Comparison of ENCODE assay signal across 8 cellular contexts in the genomic region with DNA sequence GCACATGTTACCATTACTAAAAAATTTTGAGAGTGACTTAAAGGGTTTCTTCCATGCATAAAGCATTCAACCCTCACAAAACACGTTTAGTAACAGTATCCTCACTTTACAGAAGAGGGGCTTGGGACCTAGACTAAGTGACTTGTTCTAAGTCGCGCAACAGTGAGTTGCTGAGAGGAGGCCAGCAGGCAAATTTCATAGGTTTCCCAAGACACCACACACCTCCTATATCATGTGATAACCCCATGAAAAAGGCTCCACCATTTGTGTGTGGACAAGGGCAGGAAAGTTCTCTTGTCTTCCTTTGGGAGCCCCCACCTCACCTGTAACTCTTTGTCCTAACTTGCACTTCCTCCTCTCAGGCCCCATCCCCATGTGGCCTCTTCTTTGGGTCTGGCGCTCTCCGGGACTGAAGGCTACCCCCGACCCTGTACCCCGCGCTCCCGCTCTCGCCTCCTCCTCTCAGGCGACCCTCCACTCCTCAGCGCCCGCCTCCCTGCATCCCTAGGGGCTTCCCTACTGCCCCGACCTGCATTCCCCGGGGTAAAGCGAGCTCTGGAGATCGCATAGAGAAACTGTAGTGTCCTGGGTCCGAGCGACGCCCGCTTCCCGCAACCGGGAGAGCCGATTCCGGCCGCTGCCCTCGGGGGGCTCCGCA. TPM values are rescaled to one million over a fixed set of nuclear protein-coding genes. Genes with fewer than 3 reads are reported as not detected.
DNase-seq lines count a peak whose midpoint lies in the region; ATAC-seq, FAIRE-seq and TF ChIP-seq lines count a peak whose summit lies in the region.

No MANE protein-coding gene starts in this region.

- H3K4me3 ChIP-seq in CD8-positive, alpha-beta memory T cell (ENCODE audit: low read length) = peak overlapping the region; percentile 99
- peak overlapping the region; percentile 79 for H3K4me3 ChIP-seq in HUES64 (ENCODE audit: low read length)
- peak overlapping the region; percentile 96 for H3K4me3 ChIP-seq in GM12878
- H3K4me3 ChIP-seq in lower lobe of right lung = peak overlapping the region; percentile 92
- H3K4me3 ChIP-seq in upper lobe of right lung = peak overlapping the region; percentile 94

- no peaks in the 10 kb centered on the region for H3K9me3 ChIP-seq in CD8-positive, alpha-beta memory T cell (ENCODE audit: low read length)
- H3K9me3 ChIP-seq in HUES64 (ENCODE audit: insufficient read depth, low read depth, low read length) (no peaks in the 10 kb centered on the region), GM12878 (replicated peaks; ENCODE audit: control insufficient read depth, insufficient read depth, low read length) (no peaks in the 10 kb centered on the region), lower lobe of right lung (no peaks in the 10 kb centered on the region), upper lobe of right lung (no peaks in the 10 kb centered on the region)

- DNase-seq in CD8-positive, alpha-beta memory T cell = no peak
- DNase-seq in GM12878 (ENCODE audit: low read depth, low spot score) = no peak
- no peak for DNase-seq in lower lobe of right lung
- DNase-seq in upper lobe of right lung = no peak
- DNase-seq in iPS-NIHi11 (ENCODE audit: low spot score) = no peak
- no peak for DNase-seq in NCI-H1694 (lab: John Stamatoyannopoulos, UW)

- SMC1A ChIA-PET in GM12878 (lab: Charles Lee; ENCODE audit: uncharacterized antibody, unreplicated experiment) = interaction anchor here (1.7 to 6.8 kb wide), 7 partner anchors 11 to 140 kb away, joined by 7 to 226 read pairs (median 50); partner anchors contain the start of genes HLA-DMA, PSMB9 and TAP1

- H3K27me3 ChIP-seq in CD8-positive, alpha-beta memory T cell (ENCODE audit: insufficient read depth, low read length, poor library complexity, severe bottlenecking) = no peaks in the 10 kb centered on the region
- H3K27me3 ChIP-seq in HUES64 (ENCODE audit: insufficient read depth, low read length) (peaks cover 52% of the 10 kb centered on the region), GM12878 (replicated peaks in 1 of 2; ENCODE audit: control insufficient read depth in 2 of 2, insufficient read depth in 2 of 2, low read length in 1 of 2) (no peaks in the 10 kb centered on the region), lower lobe of right lung (ENCODE audit: low read depth) (no peaks in the 10 kb centered on the region), upper lobe of right lung (no peaks in the 10 kb centered on the region)

- TF ChIP-seq CTCF in GM12878 (IDR thresholded peaks at IDR 0.05 in 2 of 3, conservative IDR thresholded peaks at IDR 0.05 in 1 of 3; ENCODE audit: control insufficient read depth in 2 of 3, extremely low read depth in 1 of 3, insufficient read depth in 1 of 3, low read depth in 3 of 3, low read length in 3 of 3) (0 out of 6 replicates have a peak, but pooled peaks of 1 of the 3 experiments have one; percentile 1), lower lobe of right lung (IDR thresholded peaks at IDR 0.05) (no peak), upper lobe of right lung (IDR thresholded peaks at IDR 0.05) (no peak)

- no peak for TF ChIP-seq RAD21 in GM12878 (IDR thresholded peaks at IDR 0.05; ENCODE audit: insufficient read depth, low read depth, low read length)

- CTCF ChIA-PET in CD8-positive, alpha-beta memory T cell (lab: Charles Lee) = interaction anchor here (1.4 to 10.6 kb wide), 5 partner anchors 11 to 141 kb away, joined by 4 to 295 read pairs (median 113); partner anchors contain the start of genes PSMB9 and TAP1
- CTCF ChIA-PET in GM12878 (lab: Yijun Ruan, JAX) = interaction anchor here (0.9 to 10.7 kb wide), 6 partner anchors 13 to 141 kb away, joined by 3 to 311 read pairs (median 8); partner anchors contain the start of genes HLA-DMA, PSMB9 and TAP1

- H3K79me2 ChIP-seq in GM12878 (ENCODE audit: control insufficient read depth, insufficient read depth, low read length) = peaks cover 69% of the 10 kb centered on the region

- H3K27me3 Mint-ChIP-seq in CD8-positive, alpha-beta memory T cell = peaks cover 0 to 3% of the 10 kb centered on the region in 2 donors

- H3K9me3 Mint-ChIP-seq in CD8-positive, alpha-beta memory T cell = no peaks in the 10 kb centered on the region

- TF ChIP-seq POLR2A in GM12878 (IDR thresholded peaks at IDR 0.05; ENCODE audit: low read depth, low read length) = no peak; the same call in 1 of the 2 replicates

- BruUV-seq in GM12878 (replicated peaks; lab: Mats Ljungman, UMichigan) = no TSS peak

- no peaks in the 10 kb centered on the region; the same call in 1 of the 2 replicates for H4K20me1 ChIP-seq in GM12878 (ENCODE audit: control insufficient read depth, insufficient read depth)

- H3K4me1 ChIP-seq in CD8-positive, alpha-beta memory T cell (ENCODE audit: insufficient read depth, low read length) = peaks cover 75% of the 10 kb centered on the region
- H3K4me1 ChIP-seq in HUES64 (ENCODE audit: insufficient read depth, low read length) (peaks cover 3% of the 10 kb centered on the region; the same call in 1 of the 2 replicates), GM12878 (ENCODE audit: control insufficient read depth, insufficient read depth, low read length) (peaks cover 69% of the 10 kb centered on the region), lower lobe of right lung (peaks cover 47% of the 10 kb centered on the region), upper lobe of right lung (peaks cover 39% of the 10 kb centered on the region)

- no peak for FAIRE-seq in GM12878 (lab: Jason Lieb, UNC)

- H3K4me3 Mint-ChIP-seq in CD8-positive, alpha-beta memory T cell = peak overlapping the region; percentile 94 to 99 (median 97)

- RAD21 ChIA-PET in GM12878 (lab: Charles Lee; ENCODE audit: unreplicated experiment) = interaction anchor here (1.2 to 10.5 kb wide), 5 partner anchors 13 to 141 kb away, joined by 3 to 269 read pairs (median 27); partner anchors contain the start of genes PSMB9 and TAP1

- POLR2A ChIA-PET in CD8-positive, alpha-beta memory T cell (lab: Charles Lee) = interaction anchor here (0.9 to 10.1 kb wide), 6 partner anchors 12 to 648 kb away, joined by 3 to 350 read pairs (median 14); partner anchors contain the start of genes PSMB9 and TAP1
- POLR2A ChIA-PET in GM12878 (lab: Charles Lee) = interaction anchor here (0.5 to 10.5 kb wide), 9 partner anchors 13 to 648 kb away, joined by 3 to 357 read pairs (median 5); partner anchors contain the start of genes HLA-DMA, HLA-DPA1, PSMB9 and TAP1

- WGBS in HUES64 = 10% methylated on average over 28 of the region's 28 CpGs
- 2% methylated on average over 24 of the region's 28 CpGs for WGBS in GM12878 (ENCODE audit: insufficient coverage, insufficient replicate concordance, low lambda C conversion rate, missing lambda C conversion rate)

- peaks cover 43 to 88% (median 45%) of the 10 kb centered on the region in 3 donors for H3K36me3 Mint-ChIP-seq in CD8-positive, alpha-beta memory T cell

- H3K4me1 Mint-ChIP-seq in CD8-positive, alpha-beta memory T cell = peaks cover 72 to 80% (median 80%) of the 10 kb centered on the region in 3 donors

- TF ChIP-seq EP300 in GM12878 (IDR thresholded peaks at IDR 0.05; ENCODE audit: borderline replicate concordance in 1 of 2, control insufficient read depth in 1 of 2, low read depth in 2 of 2, low read length in 2 of 2) = no peak

- peak overlapping the region; percentile 62 for H3K9ac ChIP-seq in HUES64 (ENCODE audit: low read depth, low read length)
- peak overlapping the region; percentile 99 for H3K9ac ChIP-seq in GM12878 (ENCODE audit: control insufficient read depth, insufficient read depth, low read length)

- ATAC-seq in GM12878 (no peak), lower lobe of right lung (no peak), upper lobe of right lung (no peak), GM19035 (IDR thresholded peaks at IDR 0.05; ENCODE audit: unreplicated experiment) (no peak)

- intact Hi-C loops in GM12878 (cut with micrococcal nuclease; ENCODE audit: unreplicated experiment) (loop anchor here (5.0 kb wide), 1 partner anchor 129 kb away; no protein-coding TSS in a partner anchor), lower lobe of right lung (cut with DNase I) (no loop called here), upper lobe of right lung (cut with DNase I) (no loop called here)

- peak overlapping the region; percentile 99 for H3K27ac ChIP-seq in CD8-positive, alpha-beta memory T cell (ENCODE audit: low read depth, low read length)
- no peak overlapping the region for H3K27ac ChIP-seq in HUES64 (ENCODE audit: low read depth, low read length)
- peak overlapping the region; percentile 96 for H3K27ac ChIP-seq in GM12878 (ENCODE audit: control insufficient read depth, insufficient read depth)
- H3K27ac ChIP-seq in lower lobe of right lung = peak overlapping the region; percentile 91
- H3K27ac ChIP-seq in upper lobe of right lung = peak overlapping the region; percentile 98

- peaks cover 49% of the 10 kb centered on the region for H3K36me3 ChIP-seq in CD8-positive, alpha-beta memory T cell (ENCODE audit: insufficient read depth, low read length)
- H3K36me3 ChIP-seq in HUES64 (ENCODE audit: insufficient read depth, low read length) (no peaks in the 10 kb centered on the region), GM12878 (ENCODE audit: control insufficient read depth in 2 of 2, insufficient read depth in 2 of 2, low read length in 1 of 2) (peaks cover 5 to 43% of the 10 kb centered on the region in 2 experiments), lower lobe of right lung (peaks cover 61% of the 10 kb centered on the region), upper lobe of right lung (peaks cover 55% of the 10 kb centered on the region)

- H2AFZ ChIP-seq in GM12878 (ENCODE audit: control insufficient read depth, low read depth, low read length) = no peak overlapping the region; the same call in 1 of the 2 replicates

- peak overlapping the region; percentile 96 to 100 (median 100) for H3K27ac Mint-ChIP-seq in CD8-positive, alpha-beta memory T cell

- in situ Hi-C loops in GM12878 (cut with MboI) = no loop called here

- H3K4me2 ChIP-seq in GM12878 (ENCODE audit: control insufficient read depth, insufficient read depth) = peak overlapping the region; percentile 99

RNA-seq across cellular contexts. Expression of gene PSMB8, which starts 0.4 kb away (rescaled TPM):
- total RNA-seq in CD8-positive, alpha-beta memory T cell = 100 to 1,000 TPM; 311 to 326 TPM
- 422 TPM for polyA plus RNA-seq in CD8-positive, alpha-beta memory T cell
- 8.1 TPM for polyA plus RNA-seq in HUES64 (2013, experiment 1 of 2)
- polyA plus RNA-seq in HUES64 (2013, experiment 2 of 2) = 9.3 TPM
- 49.6 and 50.1 TPM in 2 replicates for total RNA-seq in GM12878 (2013; cell fraction: nucleolus; rRNA removed)
- total RNA-seq in GM12878 (2014; rRNA removed) (386 and 388 TPM in 2 replicates), GM12878 (2014; rRNA removed; fragmentation: Illumina TruSeq; extraction: Trizol) (311 and 327 TPM in 2 replicates), GM12878 (2021) (366 TPM in 2 replicates), lower lobe of right lung (103 TPM), upper lobe of right lung (86.9 TPM)
- 129 TPM for polyA plus RNA-seq in GM12878 (2011; ENCODE audit: low read depth)
- polyA plus RNA-seq in GM12878 (2011; rRNA removed) (321 and 384 TPM in 2 replicates), GM12878 (2014; fragmentation: Illumina TruSeq; extraction: Trizol) (272 and 304 TPM in 2 replicates), GM12878 (2014; fragmentation: Nextera tagmentation; extraction: Ambion mirVana) (100 to 1,000 TPM; 353 to 557 TPM), GM12878 (2014; rRNA removed) (374 and 411 TPM in 2 replicates), GM12878 (2016; fragmentation: Nextera tagmentation; extraction: Ambion mirVana) (100 to 1,000 TPM; 495 to 538 TPM)
- 482 and 548 TPM in 2 replicates for polyA plus RNA-seq in GM12878 (2011; cell fraction: cytosol; rRNA removed)
- polyA plus RNA-seq in GM12878 (2011; cell fraction: nucleus; rRNA removed) = 310 and 330 TPM in 2 replicates
- 201 TPM in 2 replicates for polyA plus RNA-seq in GM12878 (2012)
- polyA minus RNA-seq in GM12878 (2011; rRNA and poly(A)+ RNA removed) = 253 and 255 TPM in 2 replicates
- 49.0 and 55.5 TPM in 2 replicates for polyA minus RNA-seq in GM12878 (2011; cell fraction: cytosol; rRNA and poly(A)+ RNA removed)
- 48.2 and 65.3 TPM in 2 replicates for polyA minus RNA-seq in GM12878 (2011; cell fraction: nucleus; rRNA and poly(A)+ RNA removed)

RNA-seq across cellular contexts. Expression of gene TAP2, which starts 4.9 kb away (rescaled TPM):
- 100 to 1,000 TPM; 221 to 228 TPM for total RNA-seq in CD8-positive, alpha-beta memory T cell
- polyA plus RNA-seq in CD8-positive, alpha-beta memory T cell = 35.8 TPM
- 3.6 TPM for polyA plus RNA-seq in HUES64 (2013, experiment 1 of 2)
- polyA plus RNA-seq in HUES64 (2013, experiment 2 of 2) = 4.9 TPM
- 57.5 and 70.6 TPM in 2 replicates for total RNA-seq in GM12878 (2013; cell fraction: nucleolus; rRNA removed)
- total RNA-seq in GM12878 (2014; rRNA removed) (58.1 and 60.3 TPM in 2 replicates), GM12878 (2014; rRNA removed; fragmentation: Illumina TruSeq; extraction: Trizol) (31.9 and 37.2 TPM in 2 replicates), GM12878 (2021) (77.2 and 87.3 TPM in 2 replicates), lower lobe of right lung (81.8 TPM), upper lobe of right lung (56.4 TPM)
- polyA plus RNA-seq in GM12878 (2011; ENCODE audit: low read depth) = 17.3 TPM
- polyA plus RNA-seq in GM12878 (2011; rRNA removed) (25.5 and 38.8 TPM in 2 replicates), GM12878 (2014; fragmentation: Illumina TruSeq; extraction: Trizol) (45.7 and 47.7 TPM in 2 replicates), GM12878 (2014; fragmentation: Nextera tagmentation; extraction: Ambion mirVana) (1 to 10 TPM; 5.3 to 6.7 TPM), GM12878 (2014; rRNA removed) (49.6 and 71.6 TPM in 2 replicates), GM12878 (2016; fragmentation: Nextera tagmentation; extraction: Ambion mirVana) (1 to 10 TPM; 8.3 to 9.0 TPM)
- 34.8 and 37.7 TPM in 2 replicates for polyA plus RNA-seq in GM12878 (2011; cell fraction: cytosol; rRNA removed)
- 129 and 147 TPM in 2 replicates for polyA plus RNA-seq in GM12878 (2011; cell fraction: nucleus; rRNA removed)
- polyA plus RNA-seq in GM12878 (2012) = 31.6 and 38.9 TPM in 2 replicates
- polyA minus RNA-seq in GM12878 (2011; rRNA and poly(A)+ RNA removed) = 36.8 and 38.2 TPM in 2 replicates
- polyA minus RNA-seq in GM12878 (2011; cell fraction: cytosol; rRNA and poly(A)+ RNA removed) = 9.1 and 12.2 TPM in 2 replicates
- polyA minus RNA-seq in GM12878 (2011; cell fraction: nucleus; rRNA and poly(A)+ RNA removed) = 32.5 and 50.3 TPM in 2 replicates

RNA-seq across cellular contexts. Expression of gene TAP1, which starts 10.1 kb away (rescaled TPM):
- total RNA-seq in CD8-positive, alpha-beta memory T cell = 100 to 1,000 TPM; 394 to 407 TPM
- 396 TPM for polyA plus RNA-seq in CD8-positive, alpha-beta memory T cell
- 5.0 TPM for polyA plus RNA-seq in HUES64 (2013, experiment 1 of 2)
- 4.9 TPM for polyA plus RNA-seq in HUES64 (2013, experiment 2 of 2)
- total RNA-seq in GM12878 (2013; cell fraction: nucleolus; rRNA removed) = 96.1 and 104 TPM in 2 replicates
- 179 and 183 TPM in 2 replicates for total RNA-seq in GM12878 (2014; rRNA removed)
- total RNA-seq in GM12878 (2014; rRNA removed; fragmentation: Illumina TruSeq; extraction: Trizol) = 103 and 108 TPM in 2 replicates
- total RNA-seq in GM12878 (2021) = 177 and 194 TPM in 2 replicates
- polyA plus RNA-seq in GM12878 (2011; ENCODE audit: low read depth) = 87.7 TPM
- 136 and 198 TPM in 2 replicates for polyA plus RNA-seq in GM12878 (2011; rRNA removed)
- polyA plus RNA-seq in GM12878 (2011; cell fraction: cytosol; rRNA removed) = 194 and 208 TPM in 2 replicates
- polyA plus RNA-seq in GM12878 (2011; cell fraction: nucleus; rRNA removed) = 238 and 367 TPM in 2 replicates
- 170 and 179 TPM in 2 replicates for polyA plus RNA-seq in GM12878 (2012)
- 107 and 126 TPM in 2 replicates for polyA plus RNA-seq in GM12878 (2014; fragmentation: Illumina TruSeq; extraction: Trizol)
- 10 to 100 TPM; 33.4 to 60.0 TPM for polyA plus RNA-seq in GM12878 (2014; fragmentation: Nextera tagmentation; extraction: Ambion mirVana)
- 160 and 161 TPM in 2 replicates for polyA plus RNA-seq in GM12878 (2014; rRNA removed)
- 100 to 1,000 TPM; 230 to 249 TPM for polyA plus RNA-seq in GM12878 (2016; fragmentation: Nextera tagmentation; extraction: Ambion mirVana)
- 154 and 194 TPM in 2 replicates for polyA minus RNA-seq in GM12878 (2011; rRNA and poly(A)+ RNA removed)
- 60.6 and 63.3 TPM in 2 replicates for polyA minus RNA-seq in GM12878 (2011; cell fraction: cytosol; rRNA and poly(A)+ RNA removed)
- 62.0 and 67.4 TPM in 2 replicates for polyA minus RNA-seq in GM12878 (2011; cell fraction: nucleus; rRNA and poly(A)+ RNA removed)
- total RNA-seq in lower lobe of right lung = 63.9 TPM
- total RNA-seq in upper lobe of right lung = 60.4 TPM

RNA-seq across cellular contexts. Expression of gene PSMB9, which starts 10.5 kb away (rescaled TPM):
- 100 to 1,000 TPM; 245 to 255 TPM for total RNA-seq in CD8-positive, alpha-beta memory T cell
- 597 TPM for polyA plus RNA-seq in CD8-positive, alpha-beta memory T cell
- polyA plus RNA-seq in HUES64 (2013, experiment 1 of 2) = 0.50 TPM
- 0.82 TPM for polyA plus RNA-seq in HUES64 (2013, experiment 2 of 2)
- 21.6 and 24.8 TPM in 2 replicates for total RNA-seq in GM12878 (2013; cell fraction: nucleolus; rRNA removed)
- 251 and 255 TPM in 2 replicates for total RNA-seq in GM12878 (2014; rRNA removed)
- 167 and 171 TPM in 2 replicates for total RNA-seq in GM12878 (2014; rRNA removed; fragmentation: Illumina TruSeq; extraction: Trizol)
- 237 and 271 TPM in 2 replicates for total RNA-seq in GM12878 (2021)
- 109 TPM for polyA plus RNA-seq in GM12878 (2011; ENCODE audit: low read depth)
- 253 and 359 TPM in 2 replicates for polyA plus RNA-seq in GM12878 (2011; rRNA removed)
- polyA plus RNA-seq in GM12878 (2011; cell fraction: cytosol; rRNA removed) = 446 and 599 TPM in 2 replicates
- 215 and 228 TPM in 2 replicates for polyA plus RNA-seq in GM12878 (2011; cell fraction: nucleus; rRNA removed)
- polyA plus RNA-seq in GM12878 (2012) = 183 and 244 TPM in 2 replicates
- 86.8 and 181 TPM in 2 replicates for polyA plus RNA-seq in GM12878 (2014; fragmentation: Illumina TruSeq; extraction: Trizol)
- polyA plus RNA-seq in GM12878 (2014; fragmentation: Nextera tagmentation; extraction: Ambion mirVana) = 100 to 1,000 TPM; 202 to 299 TPM
- polyA plus RNA-seq in GM12878 (2014; rRNA removed) = 341 and 375 TPM in 2 replicates
- 100 to 1,000 TPM; 483 to 517 TPM for polyA plus RNA-seq in GM12878 (2016; fragmentation: Nextera tagmentation; extraction: Ambion mirVana)
- 185 and 260 TPM in 2 replicates for polyA minus RNA-seq in GM12878 (2011; rRNA and poly(A)+ RNA removed)
- polyA minus RNA-seq in GM12878 (2011; cell fraction: cytosol; rRNA and poly(A)+ RNA removed) = 78.0 and 81.2 TPM in 2 replicates
- polyA minus RNA-seq in GM12878 (2011; cell fraction: nucleus; rRNA and poly(A)+ RNA removed) = 34.8 and 51.7 TPM in 2 replicates
- total RNA-seq in lower lobe of right lung = 74.5 TPM
- 47.2 TPM for total RNA-seq in upper lobe of right lung

RNA-seq across cellular contexts. Expression of gene HLA-DOB, which starts 26.6 kb away (rescaled TPM):
- under 1 TPM; 0.77 to 0.97 TPM for total RNA-seq in CD8-positive, alpha-beta memory T cell
- polyA plus RNA-seq in CD8-positive, alpha-beta memory T cell = 0.62 TPM
- polyA plus RNA-seq in HUES64 (2013, experiment 1 of 2) = not detected
- 0.38 TPM for polyA plus RNA-seq in HUES64 (2013, experiment 2 of 2)
- 13.7 and 16.5 TPM in 2 replicates for total RNA-seq in GM12878 (2013; cell fraction: nucleolus; rRNA removed)
- total RNA-seq in GM12878 (2014; rRNA removed) = 38.4 and 43.5 TPM in 2 replicates
- 33.3 and 38.1 TPM in 2 replicates for total RNA-seq in GM12878 (2014; rRNA removed; fragmentation: Illumina TruSeq; extraction: Trizol)
- 30.3 and 31.5 TPM in 2 replicates for total RNA-seq in GM12878 (2021)
- 62.1 TPM for polyA plus RNA-seq in GM12878 (2011; ENCODE audit: low read depth)
- 32.7 and 41.1 TPM in 2 replicates for polyA plus RNA-seq in GM12878 (2011; rRNA removed)
- 25.8 and 29.7 TPM in 2 replicates for polyA plus RNA-seq in GM12878 (2011; cell fraction: cytosol; rRNA removed)
- 55.6 and 69.1 TPM in 2 replicates for polyA plus RNA-seq in GM12878 (2011; cell fraction: nucleus; rRNA removed)
- 50.2 and 60.2 TPM in 2 replicates for polyA plus RNA-seq in GM12878 (2012)
- polyA plus RNA-seq in GM12878 (2014; fragmentation: Illumina TruSeq; extraction: Trizol) = 47.8 and 63.6 TPM in 2 replicates
- polyA plus RNA-seq in GM12878 (2014; fragmentation: Nextera tagmentation; extraction: Ambion mirVana) = 10 to 100 TPM; 75.6 to 79.1 TPM
- polyA plus RNA-seq in GM12878 (2014; rRNA removed) = 30.6 and 35.5 TPM in 2 replicates
- 10 to 100 TPM; 27.4 to 29.6 TPM for polyA plus RNA-seq in GM12878 (2016; fragmentation: Nextera tagmentation; extraction: Ambion mirVana)
- polyA minus RNA-seq in GM12878 (2011; rRNA and poly(A)+ RNA removed) = 13.2 and 15.1 TPM in 2 replicates
- 1.5 and 3.5 TPM in 2 replicates for polyA minus RNA-seq in GM12878 (2011; cell fraction: cytosol; rRNA and poly(A)+ RNA removed)
- polyA minus RNA-seq in GM12878 (2011; cell fraction: nucleus; rRNA and poly(A)+ RNA removed) = 8.5 and 10.1 TPM in 2 replicates
- total RNA-seq in lower lobe of right lung = 0.95 TPM
- total RNA-seq in upper lobe of right lung = 0.64 TPM
